1 cellular context compared by ENCODE assay signal in the genomic region with DNA sequence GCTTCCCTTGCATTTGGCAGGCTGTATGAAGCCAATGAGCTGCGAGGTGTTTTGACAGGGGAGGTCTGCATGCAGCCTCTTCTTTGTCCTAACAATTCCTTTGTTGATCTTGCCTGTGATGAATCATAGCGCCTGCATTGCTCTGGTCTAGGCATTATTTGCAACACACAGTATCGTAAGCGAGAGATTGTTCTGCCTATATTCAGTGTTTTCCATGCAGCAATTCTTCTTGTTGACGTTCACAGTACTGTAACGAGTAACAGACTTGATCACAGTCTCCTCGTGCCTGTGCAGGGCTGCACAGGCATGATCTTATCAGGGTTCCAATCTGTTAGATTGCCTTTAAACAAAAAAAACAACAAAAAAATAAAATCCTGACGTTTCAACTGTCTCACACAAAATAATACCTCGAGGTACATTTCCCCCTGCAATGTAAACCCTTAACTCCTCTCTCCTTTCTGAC.
TF ChIP-seq lines count a peak whose summit lies in the region.

No MANE protein-coding gene starts in this region.

TF ChIP-seq in IMR-90, 13 proteins besides CTCF, POLR2A, EP300 and RAD21:
- TF ChIP-seq FOS (IDR thresholded peaks at IDR 0.05; ENCODE audit: low read depth, low read length) = 0 out of 2 replicates have a peak, but pooled peaks have one; percentile 34
- TF ChIP-seq BHLHE40 (IDR thresholded peaks at IDR 0.05; ENCODE audit: low read depth, low read length) = 0 out of 2 replicates have a peak, but pooled peaks have one; percentile 6
- peak; percentile 68 for TF ChIP-seq CEBPB (IDR thresholded peaks at IDR 0.05; ENCODE audit: low read depth, low read length)
- TF ChIP-seq CHD1 (IDR thresholded peaks at IDR 0.05; ENCODE audit: low read depth, low read length) = no peak
- no peak for TF ChIP-seq RFX5 (IDR thresholded peaks at IDR 0.05; ENCODE audit: low read depth, low read length)
- TF ChIP-seq RCOR1 (IDR thresholded peaks at IDR 0.05; ENCODE audit: insufficient replicate concordance, low read length) = no peak
- TF ChIP-seq MAZ (IDR thresholded peaks at IDR 0.05; ENCODE audit: borderline replicate concordance, low read depth, low read length) = no peak
- TF ChIP-seq SMC3 (IDR thresholded peaks at IDR 0.05; ENCODE audit: low read depth, low read length) = 0 out of 2 replicates have a peak, but pooled peaks have one; percentile 14
- TF ChIP-seq NFE2L2 (IDR thresholded peaks at IDR 0.05; ENCODE audit: low read depth, low read length) = no peak
- TF ChIP-seq MAFK (IDR thresholded peaks at IDR 0.05; ENCODE audit: low read depth, low read length) = no peak
- TF ChIP-seq, protein P1, sequence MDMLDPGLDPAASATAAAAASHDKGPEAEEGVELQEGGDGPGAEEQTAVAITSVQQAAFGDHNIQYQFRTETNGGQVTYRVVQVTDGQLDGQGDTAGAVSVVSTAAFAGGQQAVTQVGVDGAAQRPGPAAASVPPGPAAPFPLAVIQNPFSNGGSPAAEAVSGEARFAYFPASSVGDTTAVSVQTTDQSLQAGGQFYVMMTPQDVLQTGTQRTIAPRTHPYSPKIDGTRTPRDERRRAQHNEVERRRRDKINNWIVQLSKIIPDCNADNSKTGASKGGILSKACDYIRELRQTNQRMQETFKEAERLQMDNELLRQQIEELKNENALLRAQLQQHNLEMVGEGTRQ (IDR thresholded peaks at IDR 0.05; ENCODE audit: low read depth, low read length) = no peak
- TF ChIP-seq MXI1 (IDR thresholded peaks at IDR 0.05; ENCODE audit: borderline replicate concordance, low read depth, low read length) = peak; percentile 43; the same call in 1 of the 2 replicates
- TF ChIP-seq, protein P2, sequence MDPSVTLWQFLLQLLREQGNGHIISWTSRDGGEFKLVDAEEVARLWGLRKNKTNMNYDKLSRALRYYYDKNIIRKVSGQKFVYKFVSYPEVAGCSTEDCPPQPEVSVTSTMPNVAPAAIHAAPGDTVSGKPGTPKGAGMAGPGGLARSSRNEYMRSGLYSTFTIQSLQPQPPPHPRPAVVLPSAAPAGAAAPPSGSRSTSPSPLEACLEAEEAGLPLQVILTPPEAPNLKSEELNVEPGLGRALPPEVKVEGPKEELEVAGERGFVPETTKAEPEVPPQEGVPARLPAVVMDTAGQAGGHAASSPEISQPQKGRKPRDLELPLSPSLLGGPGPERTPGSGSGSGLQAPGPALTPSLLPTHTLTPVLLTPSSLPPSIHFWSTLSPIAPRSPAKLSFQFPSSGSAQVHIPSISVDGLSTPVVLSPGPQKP (IDR thresholded peaks at IDR 0.05; ENCODE audit: borderline replicate concordance, low read depth, low read length) = no peak
